ENCODE assay signal across 8 cellular contexts in genomic region chr19:57171551-57172081, GRCh38. TPM values are rescaled to one million over a fixed set of nuclear protein-coding genes. Genes with fewer than 3 reads are reported as not detected.
DNase-seq lines count a peak whose midpoint lies in the region; ATAC-seq and TF ChIP-seq lines count a peak whose summit lies in the region.

No MANE protein-coding gene starts in this region.

- no peak for TF ChIP-seq POLR2A in GM18505 (IDR thresholded peaks at IDR 0.05; ENCODE audit: borderline replicate concordance, extremely low read depth, insufficient read depth, insufficient read length)

- 4 to 5% methylated on average over 16 to 34 of the region's 42 CpGs for WGBS in heart right ventricle, 2 donors
- WGBS in psoas muscle, 3 donors = 4 to 6% (median 5%) methylated on average over 16 to 24 of the region's 42 CpGs

- peaks cover 0 to 16% (median 0%) of the 10 kb centered on the region in 11 donors for H3K9me3 ChIP-seq in heart right ventricle
- peaks cover 20% of the 10 kb centered on the region for H3K9me3 ChIP-seq in psoas muscle

- TF ChIP-seq CTCF in heart right ventricle (IDR thresholded peaks at IDR 0.05) (no peak), psoas muscle (IDR thresholded peaks at IDR 0.05) (no peak)

- intact Hi-C loops in heart right ventricle (cut with DNase I) (no loop called here), psoas muscle (cut with DNase I) (no loop called here)

- H3K27me3 Mint-ChIP-seq in activated naive CD8-positive, alpha-beta T cell treated with anti-CD3 and anti-CD28 coated beads, Interleukin-2, amount 50 U/mL, for 24 hours = peaks cover 25% of the 10 kb centered on the region

- peak; percentile 40 for ATAC-seq in activated naive CD8-positive, alpha-beta T cell treated with anti-CD3 and anti-CD28 coated beads, Interleukin-2, amount 50 U/mL, for 24 hours
- peak; percentile 31 to 85 (median 72) for ATAC-seq in heart right ventricle
- ATAC-seq in psoas muscle = peak in 1 of 4 donors; percentile 62
- no peak for ATAC-seq in HG02884 (IDR thresholded peaks at IDR 0.05; ENCODE audit: unreplicated experiment)
- ATAC-seq in GM18505 (IDR thresholded peaks at IDR 0.05; ENCODE audit: unreplicated experiment) = no peak
- ATAC-seq in HG02763 (IDR thresholded peaks at IDR 0.05; ENCODE audit: unreplicated experiment) = no peak

- H3K9me3 Mint-ChIP-seq in activated naive CD8-positive, alpha-beta T cell treated with anti-CD3 and anti-CD28 coated beads, Interleukin-2, amount 50 U/mL, for 24 hours = peaks cover 32% of the 10 kb centered on the region

- peaks cover 0 to 17% (median 7%) of the 10 kb centered on the region in 9 donors for H3K4me1 ChIP-seq in heart right ventricle
- no peaks in the 10 kb centered on the region for H3K4me1 ChIP-seq in psoas muscle

- H3K4me3 Mint-ChIP-seq in activated naive CD8-positive, alpha-beta T cell treated with anti-CD3 and anti-CD28 coated beads, Interleukin-2, amount 50 U/mL, for 24 hours = peak overlapping the region; percentile 63

- H3K4me3 ChIP-seq in heart right ventricle (peak overlapping the region in 9 of 10 donors; percentile 21 to 57 (median 36)), psoas muscle (peak overlapping the region; percentile 46)

- H3K4me1 Mint-ChIP-seq in activated naive CD8-positive, alpha-beta T cell treated with anti-CD3 and anti-CD28 coated beads, Interleukin-2, amount 50 U/mL, for 24 hours = peaks cover 12% of the 10 kb centered on the region

- no peaks in the 10 kb centered on the region for H3K36me3 ChIP-seq in heart right ventricle
- H3K36me3 ChIP-seq in psoas muscle (ENCODE audit: insufficient read depth in 1 of 2, low read depth in 1 of 2) = no peaks in the 10 kb centered on the region

- H3K27ac ChIP-seq in heart right ventricle (peak overlapping the region in 8 of 10 donors; percentile 34 to 61 (median 50)), psoas muscle (no peak overlapping the region)

- DNase-seq in DMS 273 (lab: John Stamatoyannopoulos, UW; ENCODE audit: unreplicated experiment) (peak; percentile 73), NCI-H748 (lab: John Stamatoyannopoulos, UW; ENCODE audit: unreplicated experiment) (peak; percentile 81), heart right ventricle (peak; percentile 37 to 58), psoas muscle (peak in 1 of 2 donors; percentile 39)
- no peak for DNase-seq in activated naive CD8-positive, alpha-beta T cell treated with anti-CD3 and anti-CD28 coated beads, Interleukin-2, amount 50 U/mL, for 24 hours

- H3K27ac Mint-ChIP-seq in activated naive CD8-positive, alpha-beta T cell treated with anti-CD3 and anti-CD28 coated beads, Interleukin-2, amount 50 U/mL, for 24 hours = peak overlapping the region; percentile 18

- peaks cover 32% of the 10 kb centered on the region for H3K36me3 Mint-ChIP-seq in activated naive CD8-positive, alpha-beta T cell treated with anti-CD3 and anti-CD28 coated beads, Interleukin-2, amount 50 U/mL, for 24 hours (ENCODE audit: low read depth)

- no peaks in the 10 kb centered on the region for H3K27me3 ChIP-seq in heart right ventricle
- peaks cover 0 to 11% (median 2%) of the 10 kb centered on the region in 3 donors for H3K27me3 ChIP-seq in psoas muscle (ENCODE audit: insufficient read depth in 3 of 3, low read length in 2 of 3)

RNA-seq across cellular contexts. Expression of gene DUXA, which starts 4.3 kb away (rescaled TPM):
- total RNA-seq in heart right ventricle = not detected
- not detected for polyA plus RNA-seq in heart right ventricle
- total RNA-seq in psoas muscle = not detected
- not detected for polyA plus RNA-seq in psoas muscle

RNA-seq across cellular contexts. Expression of gene ZNF264, which starts 19.7 kb away (rescaled TPM):
- total RNA-seq in heart right ventricle (10 to 100 TPM; 16.5 to 23.8 (median 20.7) TPM), psoas muscle (10 to 100 TPM; 14.6 to 20.3 (median 15.5) TPM)
- polyA plus RNA-seq in heart right ventricle (1 to 10 TPM; 2.2 to 3.4 TPM), psoas muscle (1 to 10 TPM; 2.3 to 4.9 (median 2.4) TPM)

RNA-seq across cellular contexts. Expression of gene ZIM3, which starts 26.6 kb away (rescaled TPM):
- total RNA-seq in heart right ventricle (not detected), psoas muscle (not detected)
- polyA plus RNA-seq in heart right ventricle (not detected), psoas muscle (not detected)

RNA-seq across cellular contexts. Expression of gene USP29, which starts 51.8 kb away (rescaled TPM):
- not detected for total RNA-seq in heart right ventricle
- not detected for polyA plus RNA-seq in heart right ventricle
- total RNA-seq in psoas muscle = not detected
- polyA plus RNA-seq in psoas muscle = not detected

RNA-seq across cellular contexts. Expression of gene AURKC, which starts 59.2 kb away (rescaled TPM):
- total RNA-seq in heart right ventricle = 1 to 10 TPM in 8 of 10 donors, under 1 TPM in 2; 0.90 to 6.7 (median 1.7) TPM
- 1 to 10 TPM in 1 of 2 donors, under 1 TPM in 1; 0.58 to 2.3 TPM for polyA plus RNA-seq in heart right ventricle
- 1 to 10 TPM in 2 of 4 donors, under 1 TPM in 1, not detected in 1; 0.37 to 2.1 (median 1.9) TPM for total RNA-seq in psoas muscle
- 1 to 10 TPM in 1 of 3 donors, under 1 TPM in 2; 0.55 to 1.3 (median 0.70) TPM for polyA plus RNA-seq in psoas muscle

Comparison
In these comparisons a context has a peak if more than half of its experiments do, and no peak if none do; other contexts are left out.
1. ATAC-seq: peak in activated naive CD8-positive, alpha-beta T cell treated with anti-CD3 and anti-CD28 coated beads, Interleukin-2, amount 50 U/mL, for 24 hours (single experiment) and heart right ventricle (8 of 8); none in HG02884 (single experiment), GM18505 (single experiment) and HG02763 (single experiment).